ENCODE assay signal across 9 cellular contexts in genomic region chr12:128365831-128366231, GRCh38.
DNase-seq lines count a peak whose midpoint lies in the region; ATAC-seq lines count a peak whose summit lies in the region.
"Had no signal": no experiment of that assay in that cellular context is flagged by ENCODE, and none has a peak within 500 bp of the region (broad histone marks: within the 10 kb centered on the region; RNA-seq: fewer than 3 reads in every experiment).

No MANE protein-coding gene starts in this region.

- peaks cover 3% of the 10 kb centered on the region for H3K9me3 Mint-ChIP-seq in activated T-cell treated with anti-CD3 and anti-CD28 coated beads, Interleukin-2, amount 50 U/mL, for 4 hours

- H3K36me3 ChIP-seq in BLaER1: no peaks in the 10 kb centered on the region

- H3K9ac ChIP-seq in BLaER1: no peak overlapping the region

- ATAC-seq in activated T-cell treated with anti-CD3 and anti-CD28 coated beads, Interleukin-2, amount 50 U/mL, for 4 hours: no peak

- H4K20me1 ChIP-seq in BLaER1: no peaks in the 10 kb centered on the region

- no peak overlapping the region for H3K4me3 ChIP-seq in BLaER1

- DNase-seq in anterior cingulate cortex (lab: John Stamatoyannopoulos, UW) (peak in 51 of 58 donors; percentile 9 to 71 (median 39)), hippocampal formation (lab: John Stamatoyannopoulos, UW) (peak; percentile 10 to 54), occipital lobe (lab: John Stamatoyannopoulos, UW) (peak; percentile 49), SW480 (ENCODE audit: low spot score) (no peak), RKO (ENCODE audit: low spot score) (no peak), germinal center (ENCODE audit: low spot score) (no peak)
- no peak for DNase-seq in activated T-cell treated with anti-CD3 and anti-CD28 coated beads, Interleukin-2, amount 50 U/mL, for 4 hours
- DNase-seq: NCI-H1930 had no signal

- H3K9me3 ChIP-seq in BLaER1: no peaks in the 10 kb centered on the region

- peaks cover 24% of the 10 kb centered on the region for H3K27me3 Mint-ChIP-seq in activated T-cell treated with anti-CD3 and anti-CD28 coated beads, Interleukin-2, amount 50 U/mL, for 4 hours (ENCODE audit: low read depth)

- H3K36me3 Mint-ChIP-seq in activated T-cell treated with anti-CD3 and anti-CD28 coated beads, Interleukin-2, amount 50 U/mL, for 4 hours (ENCODE audit: insufficient read depth): no peaks in the 10 kb centered on the region

- H3K4me1 ChIP-seq in BLaER1: peaks cover 44% of the 10 kb centered on the region

- peak overlapping the region; percentile 65 for H3K4me2 ChIP-seq in BLaER1

- no peaks in the 10 kb centered on the region for H3K4me1 Mint-ChIP-seq in activated T-cell treated with anti-CD3 and anti-CD28 coated beads, Interleukin-2, amount 50 U/mL, for 4 hours (ENCODE audit: low read depth)

- H3K4me3 Mint-ChIP-seq in activated T-cell treated with anti-CD3 and anti-CD28 coated beads, Interleukin-2, amount 50 U/mL, for 4 hours: no peak overlapping the region

- H3K27ac ChIP-seq in BLaER1: no peak overlapping the region

- H3K27me3 ChIP-seq in BLaER1: peaks cover 12% of the 10 kb centered on the region; the same call in 1 of the 2 replicates

Comparison
In these comparisons a context has a peak if more than half of its experiments do, and no peak if none do; other contexts are left out.
1. DNase-seq: peak in anterior cingulate cortex (51 of 58), hippocampal formation (2 of 2) and occipital lobe (single experiment); none in SW480 (single experiment), RKO (single experiment), germinal center (single experiment) and activated T-cell treated with anti-CD3 and anti-CD28 coated beads, Interleukin-2, amount 50 U/mL, for 4 hours (single experiment).